ENCODE assay signal across 16 cellular contexts in genomic region chr4:26993541-26993940, GRCh38.
"Had no signal": no experiment of that assay in that cellular context is flagged by ENCODE, and none has a peak within 500 bp of the region (broad histone marks: within the 10 kb centered on the region; RNA-seq: fewer than 3 reads in every experiment).

No MANE protein-coding gene starts in this region.

- H2AFZ ChIP-seq: parathyroid adenoma had no signal

- H3K27me3 ChIP-seq: body of pancreas, colonic mucosa, gastrocnemius medialis, neutrophil, upper lobe of right lung had no signal

- H3K79me2 ChIP-seq: parathyroid adenoma had no signal

- H3K9me3 Mint-ChIP-seq: central memory CD8-positive, alpha-beta T cell had no signal

- H3K9ac ChIP-seq: parathyroid adenoma had no signal

- H3K27ac Mint-ChIP-seq: activated CD4-positive, alpha-beta T cell treated with anti-CD3 and anti-CD28 coated beads, Interleukin-2, amount 10 ng/mL, durations not matched to agents 24 days and 14 days; activated CD8-positive, alpha-beta T cell treated with anti-CD3 and anti-CD28 coated beads for 36 hours; activated naive CD4-positive, alpha-beta T cell treated with anti-CD3 and anti-CD28 coated beads for 36 hours; natural killer cell treated with Interleukin-12 subunit alpha and Interleukin-12 subunit beta and Interleukin-15 and Interleukin-18, amount 100 ng/mL, for 72 hours; stimulated activated naive CD8-positive, alpha-beta T cell treated with anti-CD3 and anti-CD28 coated beads, Interleukin-15, Interleukin-2, amounts not matched to agents 100 ng/mL and 50 ng/mL, for 24 hours; T-cell had no signal

- H3K4me3 ChIP-seq: body of pancreas, colonic mucosa, gastrocnemius medialis, thoracic aorta, upper lobe of right lung had no signal

- ATAC-seq: body of pancreas; gastrocnemius medialis; natural killer cell treated with Interleukin-12 subunit alpha and Interleukin-12 subunit beta and Interleukin-15 and Interleukin-18, amount 100 ng/mL, for 72 hours had no signal

- H3K27ac ChIP-seq: colonic mucosa, neutrophil, parathyroid adenoma, thoracic aorta had no signal

- H3K36me3 ChIP-seq: colonic mucosa, gastrocnemius medialis, thoracic aorta, upper lobe of right lung had no signal

- H3K4me1 ChIP-seq: body of pancreas, colonic mucosa, parathyroid adenoma had no signal

- DNase-seq: activated T-cell treated with anti-CD3 and anti-CD28 coated beads, Interleukin-2, amount 50 U/mL, for 1 hour; colonic mucosa; gastrocnemius medialis; T1000; upper lobe of right lung had no signal

- H3K9me3 ChIP-seq: body of pancreas, colonic mucosa, gastrocnemius medialis, neutrophil, thoracic aorta, upper lobe of right lung had no signal

- H3K4me3 Mint-ChIP-seq: activated CD4-positive, alpha-beta T cell treated with anti-CD3 and anti-CD28 coated beads, Interleukin-2, amount 10 ng/mL, durations not matched to agents 24 days and 14 days; activated CD8-positive, alpha-beta T cell treated with anti-CD3 and anti-CD28 coated beads for 36 hours; activated naive CD4-positive, alpha-beta T cell treated with anti-CD3 and anti-CD28 coated beads for 36 hours; central memory CD8-positive, alpha-beta T cell; natural killer cell treated with Interleukin-12 subunit alpha and Interleukin-12 subunit beta and Interleukin-15 and Interleukin-18, amount 100 ng/mL, for 72 hours; stimulated activated naive CD8-positive, alpha-beta T cell treated with anti-CD3 and anti-CD28 coated beads, Interleukin-15, Interleukin-2, amounts not matched to agents 100 ng/mL and 50 ng/mL, for 24 hours; T-cell had no signal

- H3K27me3 Mint-ChIP-seq: activated CD4-positive, alpha-beta T cell treated with anti-CD3 and anti-CD28 coated beads, Interleukin-2, amount 10 ng/mL, durations not matched to agents 24 days and 14 days; activated CD8-positive, alpha-beta T cell treated with anti-CD3 and anti-CD28 coated beads for 36 hours; central memory CD8-positive, alpha-beta T cell; natural killer cell treated with Interleukin-12 subunit alpha and Interleukin-12 subunit beta and Interleukin-15 and Interleukin-18, amount 100 ng/mL, for 72 hours; stimulated activated naive CD8-positive, alpha-beta T cell treated with anti-CD3 and anti-CD28 coated beads, Interleukin-15, Interleukin-2, amounts not matched to agents 100 ng/mL and 50 ng/mL, for 24 hours; T-cell had no signal
